In the genomic region with DNA sequence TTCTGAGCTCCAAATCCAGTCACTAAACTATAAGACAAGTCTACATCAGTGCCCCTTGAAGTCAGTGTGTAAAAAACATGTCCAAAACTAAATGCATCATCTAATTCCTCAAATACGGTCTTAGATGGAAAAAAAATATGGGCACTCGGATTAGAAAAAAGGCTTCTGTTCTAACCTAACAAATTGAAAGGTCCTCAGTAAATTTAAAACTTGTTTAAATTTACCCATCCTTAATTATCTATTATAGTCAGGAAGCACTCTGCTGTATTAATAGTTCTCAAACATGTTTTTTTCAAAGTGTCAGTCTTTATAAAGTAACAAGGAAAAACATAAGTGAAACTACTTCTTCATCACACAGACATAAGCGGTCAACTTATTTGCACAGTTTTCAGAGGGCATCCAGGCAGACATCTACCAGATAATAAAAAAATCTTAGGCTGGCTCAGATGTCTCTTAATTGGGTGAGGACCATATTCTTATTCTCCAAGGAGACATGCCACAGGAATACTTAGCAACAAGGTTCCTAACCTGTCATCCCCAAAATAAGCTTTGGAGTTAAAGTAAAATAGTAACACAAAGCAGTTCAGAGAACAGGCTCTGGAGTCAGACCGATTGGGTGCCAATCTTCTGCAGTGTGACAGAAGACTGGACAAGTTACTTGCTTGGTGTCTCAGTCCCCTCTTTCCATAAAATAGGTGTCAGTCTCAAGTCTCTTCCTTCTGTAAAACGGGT, we compare ENCODE assay signal across 9 cellular contexts. TPM values are rescaled to one million over a fixed set of nuclear protein-coding genes. Genes with fewer than 3 reads are reported as not detected.
DNase-seq lines count a peak whose midpoint lies in the region; ATAC-seq, FAIRE-seq and TF ChIP-seq lines count a peak whose summit lies in the region.
"Had no signal": no experiment of that assay in that cellular context is flagged by ENCODE, and none has a peak within 500 bp of the region (broad histone marks: within the 10 kb centered on the region; RNA-seq: fewer than 3 reads in every experiment).

No MANE protein-coding gene starts in this region.

- H3K79me2 ChIP-seq in keratinocyte (ENCODE audit: control insufficient read depth, insufficient read depth, low read length), result peaks cover 88% of the 10 kb centered on the region

- no peaks in the 10 kb centered on the region for H3K9me1 ChIP-seq in keratinocyte (ENCODE audit: control insufficient read depth, extremely low read depth, insufficient read depth, low read length)

- no peaks in the 10 kb centered on the region for H3K27me3 Mint-ChIP-seq in activated CD4-positive, alpha-beta memory T cell treated with anti-CD3 and anti-CD28 coated beads, Interleukin-2, amount 10 ng/mL, durations not matched to agents 7 days and 5 days

- no peak overlapping the region for H3K4me3 ChIP-seq in keratinocyte (ENCODE audit: control insufficient read depth in 2 of 3, extremely low read depth in 1 of 3, insufficient read depth in 2 of 3, low read depth in 1 of 3, low read length in 3 of 3)

- POLR2A ChIA-PET in activated CD4-positive, alpha-beta memory T cell treated with anti-CD3 and anti-CD28 coated beads, Interleukin-2, amount 10 ng/mL, durations not matched to agents 7 days and 5 days (lab: Charles Lee), result interaction anchor here (0.8 to 7.7 kb wide), 13 partner anchors 8 to 75 kb away, joined by 3 to 128 read pairs (median 7); a partner anchor contains a TSS

- peaks cover 2 to 3% of the 10 kb centered on the region in 2 experiments for H3K36me3 ChIP-seq in keratinocyte (ENCODE audit: control insufficient read depth in 2 of 2, extremely low read depth in 1 of 2, insufficient read depth in 2 of 2, low read length in 2 of 2)

- no peaks in the 10 kb centered on the region for H3K9me3 Mint-ChIP-seq in activated CD4-positive, alpha-beta memory T cell treated with anti-CD3 and anti-CD28 coated beads, Interleukin-2, amount 10 ng/mL, durations not matched to agents 7 days and 5 days
- no peaks in the 10 kb centered on the region for H3K9me3 Mint-ChIP-seq in stimulated activated effector memory CD8-positive, alpha-beta T cell treated with anti-CD3 and anti-CD28 coated beads, Interleukin-12 subunit alpha, Interleukin-12 subunit beta, amount 100 ng/mL, for 72 hours

- no peak for DNase-seq in GM18507 (ENCODE audit: extremely low spot score, insufficient read length, low read depth)
- no peak for DNase-seq in activated CD4-positive, alpha-beta memory T cell treated with anti-CD3 and anti-CD28 coated beads, Interleukin-2, amount 10 ng/mL, durations not matched to agents 7 days and 5 days
- DNase-seq in keratinocyte (ENCODE audit: low read depth, low spot score), result no peak
- no peak for DNase-seq in stimulated activated effector memory CD8-positive, alpha-beta T cell treated with anti-CD3 and anti-CD28 coated beads, Interleukin-12 subunit alpha, Interleukin-12 subunit beta, amount 100 ng/mL, for 72 hours (ENCODE audit: low spot score in 2 of 2)
- DNase-seq in ureter (ENCODE audit: low spot score), result no peak
- no peak for DNase-seq in NCI-H748 treated with DMSO at 0.1 percent for 48 hours (lab: John Stamatoyannopoulos, UW)
- DNase-seq in NCI-H226, result no peak
- DNase-seq: SK-N-SH had no signal

- FAIRE-seq in GM18507 (lab: Jason Lieb, UNC), result peak; percentile 75
- FAIRE-seq in keratinocyte (lab: Jason Lieb, UNC), result no peak

- H3K27ac Mint-ChIP-seq in activated CD4-positive, alpha-beta memory T cell treated with anti-CD3 and anti-CD28 coated beads, Interleukin-2, amount 10 ng/mL, durations not matched to agents 7 days and 5 days, result peak overlapping the region; percentile 92
- peak overlapping the region; percentile 92 for H3K27ac Mint-ChIP-seq in stimulated activated effector memory CD8-positive, alpha-beta T cell treated with anti-CD3 and anti-CD28 coated beads, Interleukin-12 subunit alpha, Interleukin-12 subunit beta, amount 100 ng/mL, for 72 hours

- dilution Hi-C loops in keratinocyte (cut with MboI; ENCODE audit: extremely low pct_ligation_motif_present, low sequenced_read_pairs), result no loop called here

- H4K20me1 ChIP-seq in keratinocyte (ENCODE audit: control insufficient read depth, extremely low read depth, insufficient read depth, low read length), result no peaks in the 10 kb centered on the region

- H3K4me3 Mint-ChIP-seq in activated CD4-positive, alpha-beta memory T cell treated with anti-CD3 and anti-CD28 coated beads, Interleukin-2, amount 10 ng/mL, durations not matched to agents 7 days and 5 days, result peak overlapping the region; percentile 88
- H3K4me3 Mint-ChIP-seq in stimulated activated effector memory CD8-positive, alpha-beta T cell treated with anti-CD3 and anti-CD28 coated beads, Interleukin-12 subunit alpha, Interleukin-12 subunit beta, amount 100 ng/mL, for 72 hours, result peak overlapping the region; percentile 80

- CTCF ChIA-PET in activated CD4-positive, alpha-beta memory T cell treated with anti-CD3 and anti-CD28 coated beads, Interleukin-2, amount 10 ng/mL, durations not matched to agents 7 days and 5 days (lab: Charles Lee), result interaction anchor here (0.9 to 2.6 kb wide), 8 partner anchors 8 to 71 kb away, joined by 3 to 14 read pairs (median 4); a partner anchor contains a TSS

- H3K36me3 Mint-ChIP-seq in activated CD4-positive, alpha-beta memory T cell treated with anti-CD3 and anti-CD28 coated beads, Interleukin-2, amount 10 ng/mL, durations not matched to agents 7 days and 5 days (ENCODE audit: low read depth), result peaks cover 33% of the 10 kb centered on the region
- peaks cover 32% of the 10 kb centered on the region for H3K36me3 Mint-ChIP-seq in stimulated activated effector memory CD8-positive, alpha-beta T cell treated with anti-CD3 and anti-CD28 coated beads, Interleukin-12 subunit alpha, Interleukin-12 subunit beta, amount 100 ng/mL, for 72 hours

- no peaks in the 10 kb centered on the region for H3K27me3 ChIP-seq in keratinocyte (ENCODE audit: control insufficient read depth, extremely low read depth, insufficient read depth, low read length)

- H3K4me1 ChIP-seq in keratinocyte (ENCODE audit: control insufficient read depth, extremely low read depth, insufficient read depth, low read length), result peaks cover 27% of the 10 kb centered on the region

- no peak for TF ChIP-seq CTCF in keratinocyte (optimal IDR thresholded peaks at IDR 0.05 in 1 of 3, IDR thresholded peaks at IDR 0.05 in 1 of 3, conservative IDR thresholded peaks at IDR 0.05 in 1 of 3; ENCODE audit: extremely low read depth in 1 of 3, insufficient read depth in 2 of 3, low read length in 3 of 3)

- H3K9ac ChIP-seq in keratinocyte (ENCODE audit: control insufficient read depth, extremely low read depth, insufficient read depth, low read length), result no peak overlapping the region
- H3K9ac ChIP-seq: SK-N-SH had no signal

- H3K27ac ChIP-seq in keratinocyte (ENCODE audit: control insufficient read depth, insufficient read depth, low read length), result no peak overlapping the region

- no peaks in the 10 kb centered on the region for H3K9me3 ChIP-seq in keratinocyte (ENCODE audit: control insufficient read depth, low read depth, low read length)
- H3K9me3 ChIP-seq: SK-N-SH had no signal

- peak overlapping the region; percentile 89 for H3K4me2 ChIP-seq in keratinocyte (ENCODE audit: control insufficient read depth, extremely low read depth, insufficient read depth, low read depth, low read length)

- ATAC-seq in stimulated activated effector memory CD8-positive, alpha-beta T cell treated with anti-CD3 and anti-CD28 coated beads, Interleukin-12 subunit alpha, Interleukin-12 subunit beta, amount 100 ng/mL, for 72 hours, result no peak
- no peak for ATAC-seq in SK-N-SH treated with all-trans-retinoic acid at 6 μM for 48 hours

- peaks cover 60% of the 10 kb centered on the region for H3K4me1 Mint-ChIP-seq in activated CD4-positive, alpha-beta memory T cell treated with anti-CD3 and anti-CD28 coated beads, Interleukin-2, amount 10 ng/mL, durations not matched to agents 7 days and 5 days
- peaks cover 59% of the 10 kb centered on the region for H3K4me1 Mint-ChIP-seq in stimulated activated effector memory CD8-positive, alpha-beta T cell treated with anti-CD3 and anti-CD28 coated beads, Interleukin-12 subunit alpha, Interleukin-12 subunit beta, amount 100 ng/mL, for 72 hours

- no peak overlapping the region for H2AFZ ChIP-seq in keratinocyte (ENCODE audit: control insufficient read depth, low read length)

TF ChIP-seq in SK-N-SH treated with all-trans-retinoic acid at 6 μM for 48 hours, 23 proteins besides CTCF, POLR2A, EP300 and RAD21 (continues in another document):
- TF ChIP-seq GLIS3 (CRISPR knock-in tag; IDR thresholded peaks at IDR 0.05) (no peak), ISL1 (CRISPR knock-in tag; IDR thresholded peaks at IDR 0.05) (no peak), RARB (CRISPR knock-in tag; IDR thresholded peaks at IDR 0.05) (no peak), ZNF70 (CRISPR knock-in tag; IDR thresholded peaks at IDR 0.05) (no peak), OSR1 (CRISPR knock-in tag; IDR thresholded peaks at IDR 0.05) (no peak), ZNF565 (CRISPR knock-in tag; conservative IDR thresholded peaks at IDR 0.05; ENCODE audit: low read depth) (no peak), ZFP30 (CRISPR knock-in tag; IDR thresholded peaks at IDR 0.05) (no peak), ZC3H10 (CRISPR knock-in tag; IDR thresholded peaks at IDR 0.05) (no peak)
- TF ChIP-seq, protein P1, sequence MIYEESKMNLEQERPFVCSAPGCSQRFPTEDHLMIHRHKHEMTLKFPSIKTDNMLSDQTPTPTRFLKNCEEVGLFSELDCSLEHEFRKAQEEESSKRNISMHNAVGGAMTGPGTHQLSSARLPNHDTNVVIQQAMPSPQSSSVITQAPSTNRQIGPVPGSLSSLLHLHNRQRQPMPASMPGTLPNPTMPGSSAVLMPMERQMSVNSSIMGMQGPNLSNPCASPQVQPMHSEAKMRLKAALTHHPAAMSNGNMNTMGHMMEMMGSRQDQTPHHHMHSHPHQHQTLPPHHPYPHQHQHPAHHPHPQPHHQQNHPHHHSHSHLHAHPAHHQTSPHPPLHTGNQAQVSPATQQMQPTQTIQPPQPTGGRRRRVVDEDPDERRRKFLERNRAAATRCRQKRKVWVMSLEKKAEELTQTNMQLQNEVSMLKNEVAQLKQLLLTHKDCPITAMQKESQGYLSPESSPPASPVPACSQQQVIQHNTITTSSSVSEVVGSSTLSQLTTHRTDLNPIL (CRISPR knock-in tag; IDR thresholded peaks at IDR 0.05; ENCODE audit: low read depth), result no peak

RNA-seq across cellular contexts. Expression of a gene that starts 33.4 kb away (rescaled TPM):
- total RNA-seq in activated CD4-positive, alpha-beta memory T cell treated with anti-CD3 and anti-CD28 coated beads, Interleukin-2, amount 10 ng/mL, durations not matched to agents 7 days and 5 days, result 100 to 1,000 TPM; 159 to 169 TPM
- 37.9 to 57.6 TPM (median 48.0 TPM) in 3 replicates for polyA plus RNA-seq in keratinocyte
- polyA plus RNA-seq in keratinocyte (2011; ENCODE audit: low read depth), result 26.9 TPM
- polyA plus RNA-seq in keratinocyte (2011; cell fraction: cytosol; rRNA removed), result 22.0 and 37.8 TPM in 2 replicates
- polyA plus RNA-seq in keratinocyte (2011; cell fraction: nucleus; rRNA removed), result 59.1 and 72.8 TPM in 2 replicates
- polyA plus RNA-seq in keratinocyte (2012; ENCODE audit: low replicate concordance), result 36.8 and 51.4 TPM in 2 replicates
- 39.4 to 65.3 TPM (median 41.8 TPM) in 3 replicates for polyA minus RNA-seq in keratinocyte
- polyA minus RNA-seq in keratinocyte (2011; cell fraction: cytosol; rRNA and poly(A)+ RNA removed), result 29.7 TPM
- 63.2 and 99.9 TPM in 2 replicates for polyA minus RNA-seq in keratinocyte (2011; cell fraction: nucleus; rRNA and poly(A)+ RNA removed)
- 124 TPM for total RNA-seq in ureter
